ENCODE assay signal across 8 cellular contexts in the genomic region with DNA sequence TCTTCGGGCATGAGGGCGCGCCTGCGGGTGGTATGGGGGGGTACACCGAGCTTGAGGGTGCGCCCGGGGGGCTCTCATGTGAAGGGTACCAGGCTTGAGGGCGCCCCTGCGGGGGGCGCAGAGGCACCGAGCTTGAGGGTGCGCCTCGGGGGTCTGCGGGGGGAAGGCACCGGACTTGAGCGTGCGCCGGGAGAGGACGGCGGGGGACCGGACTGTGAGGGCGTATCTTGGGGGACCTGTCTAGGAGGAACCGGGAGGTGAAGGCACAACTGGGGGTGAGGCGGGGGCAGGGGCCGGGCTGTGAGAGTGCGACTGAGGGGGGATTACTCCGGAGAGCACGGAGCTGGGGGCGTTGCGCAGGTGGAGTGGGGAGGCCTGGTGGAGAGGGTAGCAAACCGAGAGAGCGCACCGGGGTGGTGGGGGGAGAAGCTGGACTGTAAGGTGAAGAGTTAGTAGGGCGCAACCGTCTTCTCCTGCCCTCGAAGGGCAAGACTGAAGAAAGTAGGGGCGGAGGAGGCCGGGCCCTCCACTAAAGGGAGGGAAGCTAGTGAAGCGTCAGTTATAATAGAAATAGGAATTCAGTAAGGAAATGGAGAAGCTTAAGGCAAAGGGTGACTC. TPM values are rescaled to one million over a fixed set of nuclear protein-coding genes. Genes with fewer than 3 reads are reported as not detected.
DNase-seq lines count a peak whose midpoint lies in the region; ATAC-seq and TF ChIP-seq lines count a peak whose summit lies in the region.

No MANE protein-coding gene starts in this region.

- TF ChIP-seq EP300 in esophagus muscularis mucosa (IDR thresholded peaks at IDR 0.05), result no peak

- intact Hi-C loops in esophagus muscularis mucosa (cut with DNase I), result no loop called here

- peak overlapping the region; percentile 90 for H3K4me3 ChIP-seq in Jurkat, Clone E6-1 (ENCODE audit: low read length)
- H3K4me3 ChIP-seq in esophagus muscularis mucosa, result peak overlapping the region; percentile 79 to 92 (median 86)

- H3K4me1 ChIP-seq in esophagus muscularis mucosa, result peaks cover 17 to 40% (median 37%) of the 10 kb centered on the region in 4 donors

- no peak for TF ChIP-seq CTCF in esophagus muscularis mucosa (IDR thresholded peaks at IDR 0.05)
- TF ChIP-seq CTCF in type B pancreatic cell (conservative IDR thresholded peaks at IDR 0.05), result no peak

- H3K4me1 Mint-ChIP-seq in activated T-cell treated with anti-CD3 and anti-CD28 coated beads, Interleukin-2, amount 50 U/mL, for 24 hours (ENCODE audit: low read depth), result peaks cover 18% of the 10 kb centered on the region
- H3K4me1 Mint-ChIP-seq in natural killer cell treated with Interleukin-12 subunit alpha and Interleukin-12 subunit beta and Interleukin-15 and Interleukin-18, amount 100 ng/mL, for 72 hours (ENCODE audit: low read depth in 2 of 2), result peaks cover 22 to 23% of the 10 kb centered on the region in 2 donors
- H3K4me1 Mint-ChIP-seq in type B pancreatic cell (ENCODE audit: unreplicated experiment), result peaks cover 14% of the 10 kb centered on the region

- no peaks in the 10 kb centered on the region for H3K9me3 Mint-ChIP-seq in activated T-cell treated with anti-CD3 and anti-CD28 coated beads, Interleukin-2, amount 50 U/mL, for 24 hours
- no peaks in the 10 kb centered on the region for H3K9me3 Mint-ChIP-seq in natural killer cell treated with Interleukin-12 subunit alpha and Interleukin-12 subunit beta and Interleukin-15 and Interleukin-18, amount 100 ng/mL, for 72 hours
- H3K9me3 Mint-ChIP-seq in type B pancreatic cell, result no peaks in the 10 kb centered on the region

- H3K27ac Mint-ChIP-seq in activated T-cell treated with anti-CD3 and anti-CD28 coated beads, Interleukin-2, amount 50 U/mL, for 24 hours, result peak overlapping the region; percentile 98
- peak overlapping the region; percentile 96 to 100 for H3K27ac Mint-ChIP-seq in natural killer cell treated with Interleukin-12 subunit alpha and Interleukin-12 subunit beta and Interleukin-15 and Interleukin-18, amount 100 ng/mL, for 72 hours
- peak overlapping the region; percentile 100 for H3K27ac Mint-ChIP-seq in type B pancreatic cell

- DNase-seq in AG20443 (ENCODE audit: low spot score), result peak; percentile 25
- peak; percentile 5 for DNase-seq in Jurkat, Clone E6-1 (ENCODE audit: low read depth, low spot score)
- peak; percentile 69 for DNase-seq in activated T-cell treated with anti-CD3 and anti-CD28 coated beads, Interleukin-2, amount 50 U/mL, for 24 hours
- DNase-seq in esophagus muscularis mucosa (ENCODE audit: extremely low spot score), result no peak
- DNase-seq in natural killer cell treated with Interleukin-12 subunit alpha and Interleukin-12 subunit beta and Interleukin-15 and Interleukin-18, amount 100 ng/mL, for 72 hours (ENCODE audit: low spot score), result no peak
- peak; percentile 70 for DNase-seq in type B pancreatic cell (ENCODE audit: extremely low spot score, unreplicated experiment)
- DNase-seq in medulla oblongata (ENCODE audit: extremely low spot score), result no peak
- no peak for DNase-seq in NCI-H2227 (lab: John Stamatoyannopoulos, UW; ENCODE audit: unreplicated experiment)

- no peak for TF ChIP-seq POLR2A in esophagus muscularis mucosa (IDR thresholded peaks at IDR 0.05; ENCODE audit: low read depth)

- H3K27me3 ChIP-seq in esophagus muscularis mucosa, result no peaks in the 10 kb centered on the region

- H3K36me3 Mint-ChIP-seq in activated T-cell treated with anti-CD3 and anti-CD28 coated beads, Interleukin-2, amount 50 U/mL, for 24 hours (ENCODE audit: low read depth), result peaks cover 43% of the 10 kb centered on the region
- H3K36me3 Mint-ChIP-seq in natural killer cell treated with Interleukin-12 subunit alpha and Interleukin-12 subunit beta and Interleukin-15 and Interleukin-18, amount 100 ng/mL, for 72 hours, result peaks cover 14% of the 10 kb centered on the region
- peaks cover 13% of the 10 kb centered on the region for H3K36me3 Mint-ChIP-seq in type B pancreatic cell

- peak overlapping the region; percentile 97 for H3K4me3 Mint-ChIP-seq in activated T-cell treated with anti-CD3 and anti-CD28 coated beads, Interleukin-2, amount 50 U/mL, for 24 hours
- H3K4me3 Mint-ChIP-seq in natural killer cell treated with Interleukin-12 subunit alpha and Interleukin-12 subunit beta and Interleukin-15 and Interleukin-18, amount 100 ng/mL, for 72 hours, result peak overlapping the region; percentile 99
- peak overlapping the region; percentile 100 for H3K4me3 Mint-ChIP-seq in type B pancreatic cell

- H3K9me3 ChIP-seq in esophagus muscularis mucosa, result no peaks in the 10 kb centered on the region

- 3% methylated on average over 13 of the region's 39 CpGs for WGBS in esophagus muscularis mucosa

- peak in 1 of 2 donors; percentile 2 for ATAC-seq in natural killer cell treated with Interleukin-12 subunit alpha and Interleukin-12 subunit beta and Interleukin-15 and Interleukin-18, amount 100 ng/mL, for 72 hours

- H3K36me3 ChIP-seq in esophagus muscularis mucosa, result no peaks in the 10 kb centered on the region

- H3K27me3 Mint-ChIP-seq in activated T-cell treated with anti-CD3 and anti-CD28 coated beads, Interleukin-2, amount 50 U/mL, for 24 hours, result no peaks in the 10 kb centered on the region
- H3K27me3 Mint-ChIP-seq in natural killer cell treated with Interleukin-12 subunit alpha and Interleukin-12 subunit beta and Interleukin-15 and Interleukin-18, amount 100 ng/mL, for 72 hours, result no peaks in the 10 kb centered on the region
- H3K27me3 Mint-ChIP-seq in type B pancreatic cell, result peaks cover 3% of the 10 kb centered on the region

- peak overlapping the region; percentile 98 to 100 (median 99) for H3K27ac ChIP-seq in esophagus muscularis mucosa (replicated peaks in 1 of 4)

RNA-seq across cellular contexts. Expression of gene DDX6, which starts 1.1 kb away (rescaled TPM):
- polyA plus RNA-seq in Jurkat, Clone E6-1 (2012; ENCODE audit: insufficient read depth, insufficient read length), result 22.7 TPM
- total RNA-seq in esophagus muscularis mucosa, result 100 to 1,000 TPM in 3 of 4 donors, 10 to 100 TPM in 1; 92.9 to 113 (median 105) TPM
- 100 to 1,000 TPM; 145 to 214 TPM for total RNA-seq in natural killer cell treated with Interleukin-12 subunit alpha and Interleukin-12 subunit beta and Interleukin-15 and Interleukin-18, amount 100 ng/mL, for 72 hours
- 146 and 183 TPM in 2 replicates for total RNA-seq in type B pancreatic cell (ENCODE audit: low replicate concordance)

Comparison
In these comparisons a context has a peak if more than half of its experiments do, and no peak if none do; other contexts are left out.
1. DNase-seq: peak in AG20443 (single experiment), Jurkat, Clone E6-1 (single experiment), activated T-cell treated with anti-CD3 and anti-CD28 coated beads, Interleukin-2, amount 50 U/mL, for 24 hours (single experiment) and type B pancreatic cell (single experiment); none in esophagus muscularis mucosa (single experiment), natural killer cell treated with Interleukin-12 subunit alpha and Interleukin-12 subunit beta and Interleukin-15 and Interleukin-18, amount 100 ng/mL, for 72 hours (single experiment), medulla oblongata (single experiment) and NCI-H2227 (single experiment).
2. Peak in every context shown above with its lines, with median percentiles within 50 percentile points of each other: H3K27ac Mint-ChIP-seq and H3K4me3 Mint-ChIP-seq.